Comparison of ENCODE assay signal across 25 cellular contexts in genomic region chr3:132405609-132406299, GRCh38. TPM values are rescaled to one million over a fixed set of nuclear protein-coding genes. Genes with fewer than 3 reads are reported as not detected.
DNase-seq lines count a peak whose midpoint lies in the region; ATAC-seq and TF ChIP-seq lines count a peak whose summit lies in the region.
"Had no signal": no experiment of that assay in that cellular context is flagged by ENCODE, and none has a peak within 500 bp of the region (broad histone marks: within the 10 kb centered on the region; RNA-seq: fewer than 3 reads in every experiment).

No MANE protein-coding gene starts in this region.

- H2BK15ac ChIP-seq in mesenchymal stem cell (ENCODE audit: low read depth, poor library complexity, severe bottlenecking): no peak overlapping the region

- peak; percentile 19 for DNase-seq in AG20443 (ENCODE audit: low spot score)
- DNase-seq in adipocyte (ENCODE audit: low read depth): peak; percentile 7
- no peak for DNase-seq in mesenchymal stem cell
- DNase-seq in activated T-cell treated with anti-CD3 and anti-CD28 coated beads, Interleukin-2, amount 50 U/mL, for 24 hours: no peak
- DNase-seq in mucosa of descending colon: no peak
- no peak for DNase-seq in kidney glomerular epithelial cell (lab: John Stamatoyannopoulos, UW)
- DNase-seq: 8988T; activated CD4-positive, alpha-beta memory T cell treated with anti-CD3 and anti-CD28 coated beads for 36 hours; DMS53; foreskin melanocyte; GF-D8; left ventricle myocardium inferior; NCI-H187 treated with DMSO at 0.1 percent for 48 hours; right lobe of liver; stimulated activated CD4-positive, alpha-beta T cell treated with anti-CD3 and anti-CD28 coated beads, Interleukin-15, amount 100 ng/mL, for 24 hours; T-helper 9 cell; thyroid gland had no signal

- H3K9me3 ChIP-seq in adipocyte (ENCODE audit: control insufficient read depth, low read length) (no peaks in the 10 kb centered on the region), mesenchymal stem cell (ENCODE audit: control insufficient read depth, low read length) (no peaks in the 10 kb centered on the region), mucosa of descending colon (no peaks in the 10 kb centered on the region)
- H3K9me3 ChIP-seq: left ventricle myocardium inferior, right lobe of liver, thyroid gland had no signal

- no peaks in the 10 kb centered on the region for H3K4me1 Mint-ChIP-seq in activated T-cell treated with anti-CD3 and anti-CD28 coated beads, Interleukin-2, amount 50 U/mL, for 24 hours (ENCODE audit: low read depth)

- H2AFZ ChIP-seq in mesenchymal stem cell (ENCODE audit: low read depth, low read length): no peak overlapping the region

- 61% methylated on average over 3 of the region's 4 CpGs for WGBS in mesenchymal stem cell

- H3K27ac ChIP-seq in mesenchymal stem cell (ENCODE audit: low read length, poor library complexity, severe bottlenecking): no peak overlapping the region
- H3K27ac ChIP-seq: epithelial cell of prostate, HL-60, left ventricle myocardium inferior, right lobe of liver had no signal

- intact Hi-C loops in mucosa of descending colon (cut with DNase I, micrococcal nuclease): loop anchor here in 1 of 2 donors (10.0 kb wide), 1 partner anchor 51 kb away; no protein-coding TSS in a partner anchor

- no peaks in the 10 kb centered on the region for H3K9me3 Mint-ChIP-seq in activated T-cell treated with anti-CD3 and anti-CD28 coated beads, Interleukin-2, amount 50 U/mL, for 24 hours
- H3K9me3 Mint-ChIP-seq: activated CD4-positive, alpha-beta memory T cell treated with anti-CD3 and anti-CD28 coated beads for 36 hours; neural crest cell; stimulated activated naive CD8-positive, alpha-beta T cell treated with anti-CD3 and anti-CD28 coated beads, Interleukin-15, Interleukin-2, amounts not matched to agents 100 ng/mL and 50 ng/mL, for 24 hours had no signal

- H3K27me3 Mint-ChIP-seq in activated T-cell treated with anti-CD3 and anti-CD28 coated beads, Interleukin-2, amount 50 U/mL, for 24 hours: no peaks in the 10 kb centered on the region

- no peaks in the 10 kb centered on the region for H3K27me3 ChIP-seq in adipocyte (replicated peaks; ENCODE audit: control insufficient read depth, insufficient read depth, low read length)
- H3K27me3 ChIP-seq in mesenchymal stem cell (ENCODE audit: control insufficient read depth in 1 of 2, insufficient read depth in 1 of 2, low read length in 2 of 2): peaks cover 0 to 22% of the 10 kb centered on the region in 2 experiments
- H3K27me3 ChIP-seq: right lobe of liver, thyroid gland had no signal

- no peak overlapping the region for H3K23ac ChIP-seq in mesenchymal stem cell (ENCODE audit: low read length in 2 of 2)

- no peak overlapping the region for H3K9ac ChIP-seq in adipocyte (ENCODE audit: low read length)
- peak overlapping the region; percentile 63 for H3K9ac ChIP-seq in mesenchymal stem cell (ENCODE audit: low read length)

- H3K27ac Mint-ChIP-seq in activated T-cell treated with anti-CD3 and anti-CD28 coated beads, Interleukin-2, amount 50 U/mL, for 24 hours: no peak overlapping the region
- H3K27ac Mint-ChIP-seq: activated CD4-positive, alpha-beta memory T cell treated with anti-CD3 and anti-CD28 coated beads for 36 hours; activated naive CD8-positive, alpha-beta T cell; stimulated activated naive CD8-positive, alpha-beta T cell treated with anti-CD3 and anti-CD28 coated beads, Interleukin-15, Interleukin-2, amounts not matched to agents 100 ng/mL and 50 ng/mL, for 24 hours had no signal

- ATAC-seq in HG03432 (IDR thresholded peaks at IDR 0.05; ENCODE audit: unreplicated experiment): peak; percentile 53
- ATAC-seq in GM21515 (IDR thresholded peaks at IDR 0.05; ENCODE audit: unreplicated experiment): no peak
- ATAC-seq in mucosa of descending colon: no peak
- ATAC-seq: HCT116 had no signal

- H3K79me1 ChIP-seq in mesenchymal stem cell (replicated peaks; ENCODE audit: low read length, poor library complexity, severe bottlenecking): no peaks in the 10 kb centered on the region

- H3K18ac ChIP-seq in mesenchymal stem cell (ENCODE audit: low read depth in 1 of 2, low read length in 2 of 2): no peak overlapping the region

- no peak overlapping the region for H2AK5ac ChIP-seq in mesenchymal stem cell (ENCODE audit: low read length, severe bottlenecking)

- H4K8ac ChIP-seq in mesenchymal stem cell (ENCODE audit: low read length): no peak overlapping the region

- H3K4ac ChIP-seq in mesenchymal stem cell (ENCODE audit: low read depth in 1 of 2, low read length in 2 of 2): no peak overlapping the region

- H2BK5ac ChIP-seq in mesenchymal stem cell (ENCODE audit: low read depth, low read length, poor library complexity, severe bottlenecking): no peak overlapping the region

- no peaks in the 10 kb centered on the region for H3K36me3 ChIP-seq in adipocyte (ENCODE audit: control insufficient read depth, insufficient read depth, low read length, severe bottlenecking)
- no peaks in the 10 kb centered on the region for H3K36me3 ChIP-seq in mesenchymal stem cell (ENCODE audit: control insufficient read depth in 1 of 2, insufficient read depth in 2 of 2, low read depth in 1 of 2, low read length in 2 of 2)
- no peaks in the 10 kb centered on the region for H3K36me3 ChIP-seq in mucosa of descending colon (ENCODE audit: low read depth)
- H3K36me3 ChIP-seq: left ventricle myocardium inferior, right lobe of liver, thyroid gland had no signal

- H3K4me3 Mint-ChIP-seq in activated T-cell treated with anti-CD3 and anti-CD28 coated beads, Interleukin-2, amount 50 U/mL, for 24 hours: no peak overlapping the region
- H3K4me3 Mint-ChIP-seq: activated CD4-positive, alpha-beta memory T cell treated with anti-CD3 and anti-CD28 coated beads for 36 hours; activated naive CD8-positive, alpha-beta T cell; neural crest cell; stimulated activated naive CD8-positive, alpha-beta T cell treated with anti-CD3 and anti-CD28 coated beads, Interleukin-15, Interleukin-2, amounts not matched to agents 100 ng/mL and 50 ng/mL, for 24 hours had no signal

- no peak overlapping the region for H2BK120ac ChIP-seq in mesenchymal stem cell (ENCODE audit: low read depth, low read length)

- TF ChIP-seq CTCF in mucosa of descending colon (IDR thresholded peaks at IDR 0.05): no peak

- H3K14ac ChIP-seq in mesenchymal stem cell (ENCODE audit: low read length in 2 of 2): no peak overlapping the region

- H3K4me3 ChIP-seq in adipocyte (ENCODE audit: low read length) (no peak overlapping the region), mesenchymal stem cell (ENCODE audit: insufficient read depth in 1 of 2, low read depth in 1 of 2, low read length in 2 of 2) (no peak overlapping the region), mucosa of descending colon (no peak overlapping the region)
- H3K4me3 ChIP-seq: left ventricle myocardium inferior, right lobe of liver, thyroid gland had no signal

- H2BK12ac ChIP-seq in mesenchymal stem cell (ENCODE audit: low read length in 2 of 2): no peak overlapping the region

- no peak overlapping the region for H4K91ac ChIP-seq in mesenchymal stem cell (ENCODE audit: low read length)

- H3K4me1 ChIP-seq in adipocyte (ENCODE audit: control insufficient read depth, insufficient read depth, low read length) (peaks cover 14% of the 10 kb centered on the region), mesenchymal stem cell (ENCODE audit: control insufficient read depth, insufficient read depth, low read depth, low read length) (no peaks in the 10 kb centered on the region), mucosa of descending colon (ENCODE audit: low read depth) (no peaks in the 10 kb centered on the region)
- H3K4me1 ChIP-seq: right lobe of liver had no signal

- H3K36me3 Mint-ChIP-seq in activated T-cell treated with anti-CD3 and anti-CD28 coated beads, Interleukin-2, amount 50 U/mL, for 24 hours (ENCODE audit: low read depth): no peaks in the 10 kb centered on the region
- H3K36me3 Mint-ChIP-seq: activated CD4-positive, alpha-beta memory T cell treated with anti-CD3 and anti-CD28 coated beads for 36 hours; activated naive CD8-positive, alpha-beta T cell had no signal

- no peak overlapping the region for H3K4me2 ChIP-seq in mesenchymal stem cell (ENCODE audit: low read length, poor library complexity, severe bottlenecking)

RNA-seq across cellular contexts. Expression of gene DNAJC13, which starts 11.5 kb away (rescaled TPM):
- polyA plus RNA-seq in mesenchymal stem cell (2013, experiment 1 of 2): 28.5 TPM
- polyA plus RNA-seq in mesenchymal stem cell (2013, experiment 2 of 2): 28.5 TPM
- total RNA-seq in mucosa of descending colon: 10 to 100 TPM; 47.6 to 62.0 (median 60.4) TPM

Comparison
In these comparisons a context has a peak if more than half of its experiments do, and no peak if none do; other contexts are left out.
1. DNase-seq: peak in AG20443 (single experiment) and adipocyte (single experiment); none in mesenchymal stem cell (single experiment), activated T-cell treated with anti-CD3 and anti-CD28 coated beads, Interleukin-2, amount 50 U/mL, for 24 hours (single experiment), mucosa of descending colon (0 of 3) and kidney glomerular epithelial cell (single experiment).